9 cellular contexts compared by ENCODE assay signal in genomic region chr10:102280397-102281015, GRCh38. TPM values are rescaled to one million over a fixed set of nuclear protein-coding genes. Genes with fewer than 3 reads are reported as not detected.
DNase-seq lines count a peak whose midpoint lies in the region; ATAC-seq and TF ChIP-seq lines count a peak whose summit lies in the region.
"Had no signal": no experiment of that assay in that cellular context is flagged by ENCODE, and none has a peak within 500 bp of the region (broad histone marks: within the 10 kb centered on the region; RNA-seq: fewer than 3 reads in every experiment).

No MANE protein-coding gene starts in this region.

- H2AK9ac ChIP-seq in IMR-90 (replicated peaks; ENCODE audit: low read depth, low read length, poor library complexity) = peak overlapping the region; percentile 79

- H2BK5ac ChIP-seq in IMR-90 (ENCODE audit: low read depth, low read length, poor library complexity, severe bottlenecking) = peak overlapping the region; percentile 23

- H3K79me1 ChIP-seq in IMR-90 (ENCODE audit: low read depth in 1 of 2, low read length in 2 of 2) = peaks cover 44 to 74% of the 10 kb centered on the region in 2 experiments

- in situ Hi-C loops in IMR-90 (cut with MboI; ENCODE audit: low sequenced_read_pairs) = no loop called here

- H3K23ac ChIP-seq in IMR-90 (ENCODE audit: low read depth, low read length) = peak overlapping the region; percentile 18; the same call in 1 of the 2 replicates

- TF ChIP-seq POLR2A in IMR-90 (IDR thresholded peaks at IDR 0.05; ENCODE audit: low read depth, low read length) = no peak
- no peak for TF ChIP-seq POLR2A in testis (IDR thresholded peaks at IDR 0.05)

- H3K4me2 ChIP-seq in IMR-90 (ENCODE audit: low read depth, low read length) = peak overlapping the region; percentile 72

- H3K9me3 ChIP-seq in IMR-90 (ENCODE audit: control insufficient read depth, insufficient read depth, low read length) = no peaks in the 10 kb centered on the region
- H3K9me3 ChIP-seq in ascending aorta = no peaks in the 10 kb centered on the region
- no peaks in the 10 kb centered on the region for H3K9me3 ChIP-seq in testis

- peak overlapping the region; percentile 18; the same call in 1 of the 2 replicates for H3K14ac ChIP-seq in IMR-90 (replicated peaks; ENCODE audit: low read depth, low read length)

- peak; percentile 49 for ATAC-seq in IMR-90 (ENCODE audit: low read depth)
- ATAC-seq in left lobe of liver = peak; percentile 67
- ATAC-seq in GM21360 (IDR thresholded peaks at IDR 0.05; ENCODE audit: unreplicated experiment) = no peak

- H3K27ac ChIP-seq in ACC112 (ENCODE audit: low read depth, low read length) (peak overlapping the region; percentile 55), IMR-90 (ENCODE audit: insufficient read depth, low read length) (no peak overlapping the region), ascending aorta (peak overlapping the region; percentile 15 to 40), testis (no peak overlapping the region)

- peaks cover 79% of the 10 kb centered on the region for H3K79me2 ChIP-seq in ACC112 (ENCODE audit: control insufficient read depth, insufficient read depth, low read length, unreplicated experiment)

- no peak overlapping the region for H2BK120ac ChIP-seq in IMR-90 (ENCODE audit: low read depth, low read length)

- peaks cover 61% of the 10 kb centered on the region for H4K20me1 ChIP-seq in IMR-90 (ENCODE audit: insufficient read depth, low read length)

- H4K5ac ChIP-seq in IMR-90 (ENCODE audit: low read depth, low read length) = no peak overlapping the region

- H3K4ac ChIP-seq in IMR-90 (ENCODE audit: low read depth, low read length) = peak overlapping the region; percentile 30

- TF ChIP-seq CTCF in IMR-90 (conservative IDR thresholded peaks at IDR 0.05; ENCODE audit: low read depth, low read length) = no peak
- TF ChIP-seq CTCF in ascending aorta (IDR thresholded peaks at IDR 0.05) = no peak
- no peak for TF ChIP-seq CTCF in testis (IDR thresholded peaks at IDR 0.05)

- 0% methylated on average over 1 of the region's 3 CpGs; no CpG with 5 or more reads in 1 of the 2 experiments for WGBS in IMR-90 (ENCODE audit: extremely low coverage in 2 of 2, insufficient read length in 1 of 2), 2 experiments
- 2 to 10% methylated on average over 3 of the region's 3 CpGs for WGBS in testis, 2 donors

- DNase-seq in IMR-90 (peak; percentile 21), ascending aorta (ENCODE audit: low spot score in 2 of 2) (no peak), left lobe of liver (ENCODE audit: low spot score) (no peak), D341Med (ENCODE audit: low spot score) (no peak), testis (no peak), HuH-7.5 (ENCODE audit: low spot score) (no peak)

- no TSS peak for BruUV-seq in IMR-90 (replicated peaks; lab: Mats Ljungman, UMichigan)

- no peak overlapping the region for H2BK20ac ChIP-seq in IMR-90 (ENCODE audit: low read depth, low read length)

- peaks cover 12% of the 10 kb centered on the region for H3K9me1 ChIP-seq in IMR-90 (ENCODE audit: insufficient read depth, low read length)

- H2BK15ac ChIP-seq in IMR-90 (ENCODE audit: low read depth, low read length) = no peak overlapping the region

- H3K9ac ChIP-seq in IMR-90 (ENCODE audit: low read depth, low read length) = peak overlapping the region; percentile 16; the same call in 1 of the 2 replicates

- no peak overlapping the region for H2AK5ac ChIP-seq in IMR-90 (ENCODE audit: low read depth, low read length)

- H4K91ac ChIP-seq in IMR-90 (ENCODE audit: insufficient read depth, low read depth, low read length) = no peak overlapping the region

- H3K18ac ChIP-seq in IMR-90 (ENCODE audit: low read depth, low read length) = no peak overlapping the region

- POLR2A ChIA-PET in IMR-90 (lab: Charles Lee; ENCODE audit: unreplicated experiment) = no interaction called here

- H3K27me3 ChIP-seq in ACC112 (ENCODE audit: insufficient read depth, low read length) = no peaks in the 10 kb centered on the region
- H3K27me3 ChIP-seq in IMR-90 (ENCODE audit: control insufficient read depth, insufficient read depth, low read length) = no peaks in the 10 kb centered on the region
- H3K27me3 ChIP-seq in ascending aorta = no peaks in the 10 kb centered on the region
- H3K27me3 ChIP-seq in testis = no peaks in the 10 kb centered on the region

- dilution Hi-C loops in IMR-90 (cut with HindIII; ENCODE audit: low sequenced_read_pairs, unreplicated experiment) = no loop called here

- H3K4me1 ChIP-seq in ACC112 (ENCODE audit: control insufficient read depth, insufficient read depth, low read length, unreplicated experiment) = peaks cover 17% of the 10 kb centered on the region
- H3K4me1 ChIP-seq in IMR-90 (ENCODE audit: control insufficient read depth, insufficient read depth, low read length) = peaks cover 6% of the 10 kb centered on the region
- H3K4me1 ChIP-seq in ascending aorta = peaks cover 0 to 16% of the 10 kb centered on the region in 2 donors
- H3K4me1 ChIP-seq in testis = peaks cover 8% of the 10 kb centered on the region

- H2AFZ ChIP-seq in ACC112 (ENCODE audit: low read length, unreplicated experiment) (no peak overlapping the region), IMR-90 (replicated peaks; ENCODE audit: low read length, poor library complexity) (no peak overlapping the region)

- H4K8ac ChIP-seq in IMR-90 (ENCODE audit: low read depth in 2 of 2, low read length in 2 of 2) = no peak overlapping the region

- CTCF ChIA-PET in IMR-90 (lab: Yijun Ruan, JAX) = no interaction called here

- no peak for TF ChIP-seq RAD21 in IMR-90 (IDR thresholded peaks at IDR 0.05; ENCODE audit: low read length)

- no peak overlapping the region for H3K56ac ChIP-seq in IMR-90 (ENCODE audit: extremely low read depth, insufficient read depth, low read length)

- intact Hi-C loops in IMR-90 (cut with micrococcal nuclease) = no loop called here
- intact Hi-C loops in ascending aorta (cut with DNase I) = no loop called here
- intact Hi-C loops in testis (cut with DNase I; ENCODE audit: low total_unique reads) = no loop called here

- H3K4me3 ChIP-seq in ACC112 (ENCODE audit: low read depth, low read length) (peak overlapping the region; percentile 65), IMR-90 (ENCODE audit: insufficient read depth, low read depth, low read length) (no peak overlapping the region), ascending aorta (peak overlapping the region; percentile 11 to 19), testis (no peak overlapping the region)

- no peaks in the 10 kb centered on the region for H3K36me3 ChIP-seq in ACC112 (ENCODE audit: insufficient read depth, low read length)
- peaks cover 3% of the 10 kb centered on the region; the same call in 1 of the 2 replicates for H3K36me3 ChIP-seq in IMR-90 (ENCODE audit: control insufficient read depth, insufficient read depth, low read length)
- no peaks in the 10 kb centered on the region for H3K36me3 ChIP-seq in ascending aorta
- no peaks in the 10 kb centered on the region for H3K36me3 ChIP-seq in testis (ENCODE audit: low read depth, missing control alignments)

TF ChIP-seq in IMR-90, 13 proteins besides CTCF, POLR2A, EP300 and RAD21:
- no peak for TF ChIP-seq NFE2L2 (IDR thresholded peaks at IDR 0.05; ENCODE audit: low read depth, low read length)

RNA-seq across cellular contexts. Expression of gene GBF1, which starts 35.2 kb away (rescaled TPM):
- total RNA-seq in IMR-90 (2012; rRNA removed) (36.4 and 38.7 TPM in 2 replicates), ascending aorta (56.0 TPM), left lobe of liver (22.8 TPM), testis (10 to 100 TPM; 58.2 to 72.1 TPM)
- polyA plus RNA-seq in IMR-90 (2012; rRNA removed) (38.0 and 40.1 TPM in 2 replicates), testis (ENCODE audit: insufficient read depth, low read depth, low replicate concordance) (76.4 TPM)
- 23.1 and 25.4 TPM in 2 replicates for polyA plus RNA-seq in IMR-90 (2012; cell fraction: cytosol; rRNA removed)
- 74.8 and 86.1 TPM in 2 replicates for polyA plus RNA-seq in IMR-90 (2012; cell fraction: nucleus; rRNA removed; ENCODE audit: low replicate concordance)

RNA-seq across cellular contexts. Expression of gene PITX3, which starts 39.2 kb away (rescaled TPM):
- not detected in 2 replicates for total RNA-seq in IMR-90 (2012; rRNA removed)
- not detected in 2 replicates for polyA plus RNA-seq in IMR-90 (2012; rRNA removed)
- 0.03 and 0.13 TPM in 2 replicates for polyA plus RNA-seq in IMR-90 (2012; cell fraction: cytosol; rRNA removed)
- 0.10 and 0.18 TPM in 2 replicates for polyA plus RNA-seq in IMR-90 (2012; cell fraction: nucleus; rRNA removed; ENCODE audit: low replicate concordance)
- total RNA-seq in ascending aorta = not detected
- not detected for total RNA-seq in left lobe of liver
- total RNA-seq in testis = under 1 TPM; 0.55 to 0.74 TPM
- 0.69 TPM for polyA plus RNA-seq in testis (ENCODE audit: insufficient read depth, low read depth, low replicate concordance)
- polyA plus RNA-seq: esophagus had no signal

RNA-seq across cellular contexts. Expression of gene ELOVL3, which starts 54.4 kb away (rescaled TPM):
- total RNA-seq in IMR-90 (2012; rRNA removed) (0.28 and 0.36 TPM in 2 replicates), ascending aorta (not detected), left lobe of liver (not detected), testis (1 to 10 TPM; 1.5 to 2.8 TPM)
- polyA plus RNA-seq in IMR-90 (2012; rRNA removed) (0.09 and 0.14 TPM in 2 replicates), testis (ENCODE audit: insufficient read depth, low read depth, low replicate concordance) (5.0 TPM)
- 0.35 TPM in 1 of 2 replicates, not detected in the other for polyA plus RNA-seq in IMR-90 (2012; cell fraction: cytosol; rRNA removed)
- polyA plus RNA-seq in IMR-90 (2012; cell fraction: nucleus; rRNA removed; ENCODE audit: low replicate concordance) = 0.09 and 0.14 TPM in 2 replicates

Comparison
In these comparisons a context has a peak if more than half of its experiments do, and no peak if none do; other contexts are left out.
1. H3K27ac ChIP-seq: peak in ACC112 (single experiment) and ascending aorta (2 of 2); none in IMR-90 (single experiment) and testis (0 of 2).
2. H3K4me3 ChIP-seq: peak in ACC112 (single experiment) and ascending aorta (2 of 2); none in IMR-90 (single experiment) and testis (0 of 2).